Comparison of ENCODE assay signal across 28 cellular contexts in the genomic region with DNA sequence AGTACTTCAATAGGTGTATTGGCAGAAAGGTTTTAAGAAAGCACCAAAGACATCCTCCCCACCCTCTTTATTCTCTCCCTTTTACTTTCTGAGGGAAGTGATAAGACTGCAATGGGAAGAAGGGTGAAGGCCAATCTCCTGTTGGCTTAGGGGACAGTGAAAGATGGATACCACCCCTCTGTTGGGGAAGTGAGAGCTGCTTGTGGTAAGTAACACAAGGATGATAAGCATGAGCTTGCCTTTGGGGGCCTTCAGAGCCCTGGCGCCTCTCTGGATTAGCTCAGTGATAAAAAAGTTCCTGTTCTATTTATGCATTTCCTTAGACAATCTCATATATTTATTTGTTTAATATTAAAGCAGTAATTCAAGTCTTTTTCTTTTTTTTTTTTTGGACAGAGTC. TPM values are rescaled to one million over a fixed set of nuclear protein-coding genes. Genes with fewer than 3 reads are reported as not detected.
"Had no signal": no experiment of that assay in that cellular context is flagged by ENCODE, and none has a peak within 500 bp of the region (broad histone marks: within the 10 kb centered on the region; RNA-seq: fewer than 3 reads in every experiment).

No MANE protein-coding gene starts in this region.

- H3K27ac ChIP-seq: brain microvascular endothelial cell, cardiac muscle cell, SK-N-MC had no signal

- H3K4me3 ChIP-seq: cardiac muscle cell, SK-N-MC had no signal

- H3K9me3 Mint-ChIP-seq: activated naive CD4-positive, alpha-beta T cell treated with anti-CD3 and anti-CD28 coated beads, Interleukin-2, amount 50 U/mL, for 72 hours; T-cell had no signal

- DNase-seq: activated CD4-positive, alpha-beta T cell treated with anti-CD3 and anti-CD28 coated beads for 48 hours; activated CD4-positive, alpha-beta T cell treated with anti-CD3 and anti-CD28 coated beads, Interleukin-2, amount 50 U/mL, for 4 hours; activated CD4-positive, CD25-positive, alpha-beta regulatory T cell treated with anti-CD3 and anti-CD28 coated beads, Interleukin-2, amount 50 U/mL, for 72 hours; activated CD8-positive, alpha-beta memory T cell treated with anti-CD3 and anti-CD28 coated beads, Interleukin-2, amount 50 U/mL, for 48 hours; activated CD8-positive, alpha-beta T cell treated with anti-CD3 and anti-CD28 coated beads, Interleukin-2, amount 10 ng/mL, durations not matched to agents 7 days and 5 days; activated naive CD4-positive, alpha-beta T cell; activated naive CD8-positive, alpha-beta T cell treated with anti-CD3 and anti-CD28 coated beads, Interleukin-2, amount 50 U/mL, for 24 hours; activated T-cell treated with anti-CD3 and anti-CD28 coated beads, Interleukin-2, amount 50 U/mL, for 1 hour; amygdala; brain microvascular endothelial cell; IMR-90; KBM-7; NCI-H1105; NCI-H1436; NCI-H1694 treated with DMSO at 0.1 percent for 48 hours; NCI-H2029 treated with DMSO at 0.1 percent for 48 hours; NCI-H345; NCI-H510A; NCI-H526 treated with DMSO at 0.1 percent for 48 hours; NCI-H82; NK-92 treated with Interleukin-12 subunit alpha and Interleukin-12 subunit beta, amount 100 ng/mL, for 24 hours; T-cell; T-helper 2 cell; T1000 had no signal

- H3K27ac Mint-ChIP-seq: activated CD8-positive, alpha-beta T cell treated with anti-CD3 and anti-CD28 coated beads, Interleukin-2, amount 10 ng/mL, durations not matched to agents 7 days and 5 days; activated naive CD4-positive, alpha-beta T cell treated with anti-CD3 and anti-CD28 coated beads, Interleukin-2, amount 50 U/mL, for 72 hours; activated naive CD8-positive, alpha-beta T cell treated with anti-CD3 and anti-CD28 coated beads, Interleukin-2, amount 50 U/mL, for 24 hours; T-cell; WTC11 had no signal

- H3K36me3 Mint-ChIP-seq: activated naive CD4-positive, alpha-beta T cell treated with anti-CD3 and anti-CD28 coated beads, Interleukin-2, amount 50 U/mL, for 72 hours; T-cell; WTC11 had no signal

- H3K27me3 ChIP-seq: brain microvascular endothelial cell, cardiac muscle cell had no signal

- H3K4me1 Mint-ChIP-seq: activated naive CD8-positive, alpha-beta T cell treated with anti-CD3 and anti-CD28 coated beads, Interleukin-2, amount 50 U/mL, for 24 hours had no signal

- H3K36me3 ChIP-seq: brain microvascular endothelial cell, cardiac muscle cell had no signal

- H3K4me3 Mint-ChIP-seq: activated CD8-positive, alpha-beta T cell treated with anti-CD3 and anti-CD28 coated beads, Interleukin-2, amount 10 ng/mL, durations not matched to agents 7 days and 5 days; activated naive CD8-positive, alpha-beta T cell treated with anti-CD3 and anti-CD28 coated beads, Interleukin-2, amount 50 U/mL, for 24 hours; T-cell; WTC11 had no signal

RNA-seq across cellular contexts. Expression of gene KLF8, which starts 5.2 kb away (rescaled TPM):
- total RNA-seq: IMR-90 had no signal
